Comparison of ENCODE assay signal across 8 cellular contexts in the genomic region with DNA sequence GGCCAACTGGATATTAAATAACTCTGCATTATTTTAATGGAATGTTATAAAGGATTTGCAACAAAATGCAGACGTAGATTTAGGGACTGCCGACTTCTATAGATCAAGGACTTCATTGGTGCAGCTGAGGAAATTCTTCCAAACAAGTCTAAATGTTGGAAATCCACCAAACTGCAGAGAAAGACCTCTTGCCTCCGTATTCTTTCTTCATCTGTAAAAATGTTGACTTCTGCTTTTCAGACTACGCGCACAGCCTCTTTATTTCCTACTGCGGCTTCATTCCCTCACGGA. TPM values are rescaled to one million over a fixed set of nuclear protein-coding genes. Genes with fewer than 3 reads are reported as not detected.
DNase-seq lines count a peak whose midpoint lies in the region; ATAC-seq and TF ChIP-seq lines count a peak whose summit lies in the region.

No MANE protein-coding gene starts in this region.

- no peak for ATAC-seq in PC-3
- no peak for ATAC-seq in HG02884 (IDR thresholded peaks at IDR 0.05; ENCODE audit: unreplicated experiment)

- no peak for TF ChIP-seq CTCF in Calu3 (IDR thresholded peaks at IDR 0.05; ENCODE audit: unreplicated experiment)
- no peak for TF ChIP-seq CTCF in PC-3 (conservative IDR thresholded peaks at IDR 0.05; ENCODE audit: low read depth, low read length)
- no peak for TF ChIP-seq CTCF in endodermal cell (conservative IDR thresholded peaks at IDR 0.05)
- no peak for TF ChIP-seq CTCF in osteocyte (IDR thresholded peaks at IDR 0.05)

- H3K27me3 ChIP-seq in PC-3 (ENCODE audit: low read length) = no peaks in the 10 kb centered on the region
- no peaks in the 10 kb centered on the region for H3K27me3 ChIP-seq in endodermal cell (ENCODE audit: control insufficient read depth, insufficient read depth, low read length, poor library complexity, severe bottlenecking)

- peaks cover 45% of the 10 kb centered on the region for H3K79me2 ChIP-seq in PC-3 (ENCODE audit: low read length)

- intact Hi-C loops in Calu3 (cut with micrococcal nuclease; ENCODE audit: unreplicated experiment) (loop anchor here (2.0 kb wide), 2 partner anchors 20 to 88 kb away; no protein-coding TSS in a partner anchor), PC-3 (cut with micrococcal nuclease) (loop anchor here (1.0 to 10.0 kb wide), 3 partner anchors 21 to 558 kb away; no protein-coding TSS in a partner anchor)

- peaks cover 53% of the 10 kb centered on the region for H3K36me3 Mint-ChIP-seq in Calu3 (ENCODE audit: insufficient read depth, unreplicated experiment)
- H3K36me3 Mint-ChIP-seq in endodermal cell (ENCODE audit: low read depth) = no peaks in the 10 kb centered on the region
- peaks cover 10% of the 10 kb centered on the region for H3K36me3 Mint-ChIP-seq in osteocyte (ENCODE audit: unreplicated experiment)

- no peaks in the 10 kb centered on the region for H3F3A ChIP-seq in PC-3 (ENCODE audit: low read length, unreplicated experiment)

- H4K20me1 ChIP-seq in PC-3 (ENCODE audit: low read length) = peaks cover 10% of the 10 kb centered on the region

- WGBS in endodermal cell (ENCODE audit: insufficient coverage in 1 of 2, insufficient read length in 1 of 2), 2 experiments = 2 to 4% methylated on average over 7 of the region's 7 CpGs

- H3K4me3 Mint-ChIP-seq in Calu3 (ENCODE audit: low read depth, unreplicated experiment) (peak overlapping the region; percentile 83), endodermal cell (peak overlapping the region; percentile 90), osteocyte (ENCODE audit: unreplicated experiment) (peak overlapping the region; percentile 76)

- peak overlapping the region; percentile 72 for H3K27ac ChIP-seq in PC-3 (ENCODE audit: low read length)
- H3K27ac ChIP-seq in endodermal cell (ENCODE audit: low read depth, low read length) = peak overlapping the region; percentile 97

- no peaks in the 10 kb centered on the region for H3K9me2 ChIP-seq in PC-3 (replicated peaks; ENCODE audit: low read length)

- no peaks in the 10 kb centered on the region for H3K36me3 ChIP-seq in PC-3 (ENCODE audit: low read depth, low read length)
- H3K36me3 ChIP-seq in endodermal cell (ENCODE audit: control insufficient read depth, insufficient read depth, low read length) = no peaks in the 10 kb centered on the region

- BruUV-seq in Calu3 (replicated peaks; lab: Mats Ljungman, UMichigan) (TSS peak; percentile 78), PC-3 (replicated peaks; lab: Mats Ljungman, UMichigan) (TSS peak; percentile 83)

- POLR2A ChIA-PET in PC-3 (lab: Charles Lee; ENCODE audit: unreplicated experiment) = no interaction called here

- DNase-seq in Calu3 = no peak
- DNase-seq in PC-3 = no peak
- DNase-seq in endodermal cell = no peak
- DNase-seq in osteocyte (ENCODE audit: extremely low spot score, unreplicated experiment) = no peak
- no peak for DNase-seq in hepatic stellate cell (ENCODE audit: low spot score)
- DNase-seq in SHP77 (lab: John Stamatoyannopoulos, UW) = no peak
- no peak for DNase-seq in activated CD4-positive, alpha-beta T cell treated with anti-CD3 and anti-CD28 coated beads for 4 hours

- H3K9me3 Mint-ChIP-seq in Calu3 (ENCODE audit: low read depth, unreplicated experiment) (no peaks in the 10 kb centered on the region), endodermal cell (no peaks in the 10 kb centered on the region), osteocyte (ENCODE audit: unreplicated experiment) (no peaks in the 10 kb centered on the region)

- H2AFZ ChIP-seq in PC-3 (ENCODE audit: low read length) = peak overlapping the region; percentile 75

- H3K4me3 ChIP-seq in PC-3 (ENCODE audit: low read length) (peak overlapping the region; percentile 74), endodermal cell (ENCODE audit: low read length) (peak overlapping the region; percentile 92)

- H3K27ac Mint-ChIP-seq in Calu3 (ENCODE audit: unreplicated experiment) (peak overlapping the region; percentile 99), endodermal cell (peak overlapping the region; percentile 71), osteocyte (ENCODE audit: unreplicated experiment) (peak overlapping the region; percentile 87)

- H3K27me3 Mint-ChIP-seq in Calu3 (ENCODE audit: unreplicated experiment) = no peaks in the 10 kb centered on the region
- H3K27me3 Mint-ChIP-seq in endodermal cell (ENCODE audit: insufficient read depth) = no peaks in the 10 kb centered on the region
- no peaks in the 10 kb centered on the region for H3K27me3 Mint-ChIP-seq in osteocyte (ENCODE audit: unreplicated experiment)

- peaks cover 5% of the 10 kb centered on the region; the same call in 1 of the 2 replicates for H3K4me1 ChIP-seq in PC-3 (ENCODE audit: insufficient read depth, low read length)
- H3K4me1 ChIP-seq in endodermal cell (ENCODE audit: control insufficient read depth, insufficient read depth, low read length) = no peaks in the 10 kb centered on the region

- H3K4me1 Mint-ChIP-seq in Calu3 (ENCODE audit: low read depth, unreplicated experiment) (peaks cover 9% of the 10 kb centered on the region), endodermal cell (peaks cover 18% of the 10 kb centered on the region), osteocyte (ENCODE audit: unreplicated experiment) (peaks cover 15% of the 10 kb centered on the region)

- peak overlapping the region; percentile 87 for H3K4me2 ChIP-seq in PC-3 (ENCODE audit: low read length)

- CTCF ChIA-PET in Calu3 (lab: Charles Lee) (interaction anchor here (2.7 kb wide), 1 partner anchor 12 kb away, joined by 6 read pairs; no protein-coding TSS in a partner anchor), PC-3 (lab: Charles Lee) (no interaction called here)

- H3K9me3 ChIP-seq in PC-3 (ENCODE audit: low read length) (no peaks in the 10 kb centered on the region), endodermal cell (ENCODE audit: control insufficient read depth, low read length) (no peaks in the 10 kb centered on the region)

- peak overlapping the region; percentile 82 for H3K9ac ChIP-seq in PC-3 (ENCODE audit: low read length)
- peak overlapping the region; percentile 94 for H3K9ac ChIP-seq in endodermal cell (ENCODE audit: extremely low read depth, low read length, poor library complexity, severe bottlenecking)

RNA-seq across cellular contexts. Expression of gene QKI, which starts 1.5 kb away (rescaled TPM):
- total RNA-seq in Calu3 (2022) = 94.1 and 131 TPM in 2 replicates
- 64.3 and 87.7 TPM in 2 replicates for total RNA-seq in PC-3 (2014; rRNA removed)
- 100 to 1,000 TPM in 1 of 2 donors, 10 to 100 TPM in 1; 93.3 to 107 TPM for total RNA-seq in endodermal cell
- polyA plus RNA-seq in endodermal cell (2013, experiment 1 of 2) = 258 TPM
- 233 TPM for polyA plus RNA-seq in endodermal cell (2013, experiment 2 of 2)
- total RNA-seq in osteocyte = 290 and 308 TPM in 2 replicates
